In the genomic region with DNA sequence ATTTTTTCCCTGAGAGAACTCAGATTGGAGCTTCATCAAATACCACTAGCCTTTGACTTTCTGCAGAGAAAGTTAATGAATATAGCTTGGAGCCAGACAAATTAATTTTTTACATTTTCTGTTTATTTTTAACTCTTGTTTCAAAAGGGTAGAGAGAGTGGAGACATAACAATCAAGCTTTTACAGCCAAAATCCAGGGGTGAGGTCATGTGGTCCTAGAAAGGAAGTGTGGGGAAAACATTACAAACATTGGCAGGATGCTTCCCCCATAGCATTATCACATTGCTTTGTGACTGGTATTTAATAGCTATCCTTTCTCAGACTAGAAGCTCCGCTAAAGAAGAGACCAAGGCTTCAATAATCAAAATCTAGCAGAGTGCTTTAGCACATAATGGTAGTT, we compare ENCODE assay signal across 31 cellular contexts. TPM values are rescaled to one million over a fixed set of nuclear protein-coding genes. Genes with fewer than 3 reads are reported as not detected.
DNase-seq lines count a peak whose midpoint lies in the region; ATAC-seq, FAIRE-seq and TF ChIP-seq lines count a peak whose summit lies in the region.
"Had no signal": no experiment of that assay in that cellular context is flagged by ENCODE, and none has a peak within 500 bp of the region (broad histone marks: within the 10 kb centered on the region; RNA-seq: fewer than 3 reads in every experiment).

No MANE protein-coding gene starts in this region.

- no peaks in the 10 kb centered on the region for H3K27me3 Mint-ChIP-seq in nephron (ENCODE audit: low read depth)
- H3K27me3 Mint-ChIP-seq in activated T-helper 2 cell treated with anti-CD3 and anti-CD28 coated beads, Interferon-gamma antibody, Interleukin-2, Interleukin-4, amounts not matched to agents 10 μg/mL and 5 μg/mL and 100 μg/mL, durations not matched to agents 14 hours and 24 hours and 36 hours (ENCODE audit: low read depth), result no peaks in the 10 kb centered on the region
- H3K27me3 Mint-ChIP-seq: activated CD4-positive, alpha-beta memory T cell treated with anti-CD3 and anti-CD28 coated beads for 36 hours had no signal

- DNase-seq in endothelial cell of umbilical vein (ENCODE audit: low read depth, low spot score) (peak; percentile 49), left cardiac atrium (no peak)
- DNase-seq in activated T-helper 2 cell treated with anti-CD3 and anti-CD28 coated beads, Interferon-gamma antibody, Interleukin-2, Interleukin-4, amounts not matched to agents 10 μg/mL and 5 μg/mL and 100 μg/mL, durations not matched to agents 14 hours and 24 hours and 36 hours (ENCODE audit: low spot score), result no peak
- DNase-seq: activated CD4-positive, alpha-beta memory T cell treated with anti-CD3 and anti-CD28 coated beads for 36 hours; activated CD4-positive, CD25-positive, alpha-beta regulatory T cell treated with anti-CD3 and anti-CD28 coated beads, Interleukin-2, amount 50 U/mL, for 72 hours; activated CD8-positive, alpha-beta memory T cell treated with anti-CD3 and anti-CD28 coated beads, Interleukin-2, amount 50 U/mL, for 4 hours; activated naive CD4-positive, alpha-beta T cell treated with anti-CD3 and anti-CD28 coated beads, Interleukin-2, amount 50 U/mL, for 16 hours; amniotic stem cell; effector CD4-positive, alpha-beta T cell; heart right ventricle; naive thymus-derived CD4-positive, alpha-beta T cell; NCI-H1092 treated with DMSO at 0.1 percent for 48 hours; NCI-H2029; NCI-H446; NCI-H82; occipital lobe; stimulated activated naive CD8-positive, alpha-beta T cell treated with anti-CD3 and anti-CD28 coated beads, Interleukin-15, Interleukin-2, amounts not matched to agents 100 U/mL and 50 U/mL, for 24 hours; testis had no signal

- peaks cover 6% of the 10 kb centered on the region for H3K4me1 ChIP-seq in endothelial cell of umbilical vein (ENCODE audit: control insufficient read depth, extremely low read depth, insufficient read depth, low read length)

- H3K27ac ChIP-seq in endothelial cell of umbilical vein (ENCODE audit: insufficient read depth, low read depth, low read length), result no peak overlapping the region
- H3K27ac ChIP-seq: epithelial cell of prostate, SK-N-MC, testis had no signal

- intact Hi-C loops in endothelial cell of umbilical vein (cut with micrococcal nuclease), result no loop called here
- intact Hi-C loops in activated T-helper 2 cell treated with anti-CD3 and anti-CD28 coated beads, Interferon-gamma antibody, Interleukin-2, Interleukin-4, amounts not matched to agents 10 μg/mL and 5 μg/mL and 100 μg/mL, durations not matched to agents 14 hours and 24 hours and 36 hours (cut with micrococcal nuclease), result no loop called here
- intact Hi-C loops in left cardiac atrium (cut with DNase I), result no loop called here

- no peaks in the 10 kb centered on the region for H3K79me2 ChIP-seq in endothelial cell of umbilical vein (ENCODE audit: control insufficient read depth, insufficient read depth, low read length)

- no peaks in the 10 kb centered on the region for H3K9me3 ChIP-seq in endothelial cell of umbilical vein (replicated peaks; ENCODE audit: control insufficient read depth, insufficient read depth, low read length)
- H3K9me3 ChIP-seq: testis had no signal

- POLR2A ChIA-PET in endothelial cell of umbilical vein (lab: Charles Lee), result interaction anchor here (0.9 kb wide), 1 partner anchor 48 kb away, joined by 3 read pairs; no protein-coding TSS in a partner anchor

- H4K20me1 ChIP-seq in endothelial cell of umbilical vein (replicated peaks; ENCODE audit: control insufficient read depth, extremely low read depth, insufficient read depth, low read length), result no peaks in the 10 kb centered on the region

- H3K27ac Mint-ChIP-seq in nephron, result peak overlapping the region; percentile 86 to 91 (median 91)
- no peak overlapping the region for H3K27ac Mint-ChIP-seq in activated T-helper 2 cell treated with anti-CD3 and anti-CD28 coated beads, Interferon-gamma antibody, Interleukin-2, Interleukin-4, amounts not matched to agents 10 μg/mL and 5 μg/mL and 100 μg/mL, durations not matched to agents 14 hours and 24 hours and 36 hours
- H3K27ac Mint-ChIP-seq: activated CD4-positive, alpha-beta memory T cell treated with anti-CD3 and anti-CD28 coated beads for 36 hours; activated T-helper 1 cell treated with anti-CD3 and anti-CD28 coated beads, Interleukin-12 subunit alpha, Interleukin-12 subunit beta, Interleukin-2, Interleukin-4 antibody, amounts not matched to agents 30 ng/mL and 10 ng/mL and 1 ng/mL, durations not matched to agents 14 hours and 24 hours and 36 hours; CD14-positive monocyte; memory B cell; naive thymus-derived CD4-positive, alpha-beta T cell had no signal

- TF ChIP-seq POLR2A in endothelial cell of umbilical vein (IDR thresholded peaks at IDR 0.05; ENCODE audit: low read depth, low read length), result no peak

- BruUV-seq in endothelial cell of umbilical vein (replicated peaks; lab: Mats Ljungman, UMichigan), result no TSS peak

- ATAC-seq in GM18511 (IDR thresholded peaks at IDR 0.05; ENCODE audit: unreplicated experiment) (peak; percentile 45), HG03378 (IDR thresholded peaks at IDR 0.05; ENCODE audit: unreplicated experiment) (peak; percentile 47), GM21737 (IDR thresholded peaks at IDR 0.05; ENCODE audit: unreplicated experiment) (no peak), HG02884 (IDR thresholded peaks at IDR 0.05; ENCODE audit: unreplicated experiment) (no peak), left cardiac atrium (no peak)
- ATAC-seq: HCT116; naive thymus-derived CD4-positive, alpha-beta T cell; stimulated activated naive CD8-positive, alpha-beta T cell treated with anti-CD3 and anti-CD28 coated beads, Interleukin-15, Interleukin-2, amounts not matched to agents 100 U/mL and 50 U/mL, for 24 hours had no signal

- peak overlapping the region; percentile 44 for H3K4me2 ChIP-seq in endothelial cell of umbilical vein (ENCODE audit: insufficient read depth, low read length)

- no peaks in the 10 kb centered on the region for H3K36me3 ChIP-seq in endothelial cell of umbilical vein (ENCODE audit: control insufficient read depth in 2 of 2, extremely low read depth in 1 of 2, insufficient read depth in 2 of 2, low read length in 2 of 2)
- H3K36me3 ChIP-seq: heart right ventricle had no signal

- peaks cover 48% of the 10 kb centered on the region for H3K36me3 Mint-ChIP-seq in nephron (ENCODE audit: low read depth)
- no peaks in the 10 kb centered on the region for H3K36me3 Mint-ChIP-seq in activated T-helper 2 cell treated with anti-CD3 and anti-CD28 coated beads, Interferon-gamma antibody, Interleukin-2, Interleukin-4, amounts not matched to agents 10 μg/mL and 5 μg/mL and 100 μg/mL, durations not matched to agents 14 hours and 24 hours and 36 hours (ENCODE audit: low read depth)
- H3K36me3 Mint-ChIP-seq: activated CD4-positive, alpha-beta memory T cell treated with anti-CD3 and anti-CD28 coated beads for 36 hours; CD14-positive monocyte; memory B cell had no signal

- dilution Hi-C loops in endothelial cell of umbilical vein (cut with MboI; ENCODE audit: extremely low pct_ligation_motif_present, low sequenced_read_pairs), result no loop called here

- peak overlapping the region; percentile 59 for H2AFZ ChIP-seq in endothelial cell of umbilical vein (ENCODE audit: low read depth, low read length)

- peak; percentile 47 for FAIRE-seq in endothelial cell of umbilical vein (lab: Jason Lieb, UNC)
- FAIRE-seq: GM12891, urothelium cell line had no signal

- TF ChIP-seq CTCF in endothelial cell of umbilical vein (IDR thresholded peaks at IDR 0.05; ENCODE audit: extremely low read depth in 1 of 2, insufficient read depth in 1 of 2, low read depth in 1 of 2, low read length in 2 of 2) (no peak), nephron (IDR thresholded peaks at IDR 0.05; ENCODE audit: unreplicated experiment in 3 of 3) (no peak)

- no peaks in the 10 kb centered on the region for H3K9me1 ChIP-seq in endothelial cell of umbilical vein (replicated peaks; ENCODE audit: control insufficient read depth, extremely low read depth, insufficient read depth, low read length)

- no peaks in the 10 kb centered on the region for H3K27me3 ChIP-seq in endothelial cell of umbilical vein (ENCODE audit: control insufficient read depth in 2 of 2, insufficient read depth in 2 of 2, low read length in 2 of 2)
- H3K27me3 ChIP-seq: heart right ventricle, testis had no signal

- peaks cover 42% of the 10 kb centered on the region for H3K4me1 Mint-ChIP-seq in nephron
- H3K4me1 Mint-ChIP-seq in activated T-helper 2 cell treated with anti-CD3 and anti-CD28 coated beads, Interferon-gamma antibody, Interleukin-2, Interleukin-4, amounts not matched to agents 10 μg/mL and 5 μg/mL and 100 μg/mL, durations not matched to agents 14 hours and 24 hours and 36 hours (ENCODE audit: low read depth), result no peaks in the 10 kb centered on the region
- H3K4me1 Mint-ChIP-seq: CD14-positive monocyte; memory B cell; naive thymus-derived CD4-positive, alpha-beta T cell had no signal

- CTCF ChIA-PET in endothelial cell of umbilical vein (lab: Charles Lee), result interaction anchor here (0.7 to 1.8 kb wide), 9 partner anchors 10 to 231 kb away, joined by 3 to 8 read pairs (median 4); a partner anchor contains a TSS

- H3K4me3 Mint-ChIP-seq in nephron, result peak overlapping the region in 2 of 3 experiments; percentile 19 to 38
- H3K4me3 Mint-ChIP-seq in activated T-helper 2 cell treated with anti-CD3 and anti-CD28 coated beads, Interferon-gamma antibody, Interleukin-2, Interleukin-4, amounts not matched to agents 10 μg/mL and 5 μg/mL and 100 μg/mL, durations not matched to agents 14 hours and 24 hours and 36 hours (ENCODE audit: low read depth), result no peak overlapping the region
- H3K4me3 Mint-ChIP-seq: activated CD4-positive, alpha-beta memory T cell treated with anti-CD3 and anti-CD28 coated beads for 36 hours; activated T-helper 1 cell treated with anti-CD3 and anti-CD28 coated beads, Interleukin-12 subunit alpha, Interleukin-12 subunit beta, Interleukin-2, Interleukin-4 antibody, amounts not matched to agents 30 ng/mL and 10 ng/mL and 1 ng/mL, durations not matched to agents 14 hours and 24 hours and 36 hours; CD14-positive monocyte; memory B cell; naive thymus-derived CD4-positive, alpha-beta T cell had no signal

- no peak overlapping the region for H3K9ac ChIP-seq in endothelial cell of umbilical vein (replicated peaks; ENCODE audit: extremely low read depth, insufficient read depth, low read length)

- H3K9me3 Mint-ChIP-seq in nephron, result peaks cover 38% of the 10 kb centered on the region
- H3K9me3 Mint-ChIP-seq in activated T-helper 2 cell treated with anti-CD3 and anti-CD28 coated beads, Interferon-gamma antibody, Interleukin-2, Interleukin-4, amounts not matched to agents 10 μg/mL and 5 μg/mL and 100 μg/mL, durations not matched to agents 14 hours and 24 hours and 36 hours, result peaks cover 6% of the 10 kb centered on the region
- H3K9me3 Mint-ChIP-seq: activated T-helper 1 cell treated with anti-CD3 and anti-CD28 coated beads, Interleukin-12 subunit alpha, Interleukin-12 subunit beta, Interleukin-2, Interleukin-4 antibody, amounts not matched to agents 30 ng/mL and 10 ng/mL and 1 ng/mL, durations not matched to agents 14 hours and 24 hours and 36 hours had no signal

- no peak overlapping the region for H3K4me3 ChIP-seq in endothelial cell of umbilical vein (replicated peaks in 1 of 3; ENCODE audit: insufficient read depth in 1 of 3, low read depth in 1 of 3, low read length in 3 of 3)
- H3K4me3 ChIP-seq: heart right ventricle, SK-N-MC, testis had no signal

RNA-seq across cellular contexts. Expression of a gene that starts 46.4 kb away (rescaled TPM):
- total RNA-seq in endothelial cell of umbilical vein, result 72.0 and 104 TPM in 2 replicates
- polyA plus RNA-seq in endothelial cell of umbilical vein, result 22.4 and 25.1 TPM in 2 replicates
- polyA plus RNA-seq in endothelial cell of umbilical vein (2011; cell fraction: cytosol; rRNA removed), result 14.1 and 16.0 TPM in 2 replicates
- polyA plus RNA-seq in endothelial cell of umbilical vein (2011; cell fraction: nucleus; rRNA removed), result 135 and 139 TPM in 2 replicates
- 33.8 and 56.8 TPM in 2 replicates for polyA plus RNA-seq in endothelial cell of umbilical vein (2012)
- 130 and 132 TPM in 2 replicates for polyA minus RNA-seq in endothelial cell of umbilical vein
- polyA minus RNA-seq in endothelial cell of umbilical vein (2011; cell fraction: cytosol; rRNA and poly(A)+ RNA removed), result 29.8 TPM
- polyA minus RNA-seq in endothelial cell of umbilical vein (2011; cell fraction: nucleus; rRNA and poly(A)+ RNA removed), result 305 and 404 TPM in 2 replicates
- 0.80 and 0.94 TPM in 2 replicates for total RNA-seq in activated T-helper 2 cell treated with anti-CD3 and anti-CD28 coated beads, Interferon-gamma antibody, Interleukin-2, Interleukin-4, amounts not matched to agents 10 μg/mL and 5 μg/mL and 100 μg/mL, durations not matched to agents 14 hours and 24 hours and 36 hours
- 10 to 100 TPM; 29.0 to 31.2 TPM for total RNA-seq in left cardiac atrium

Comparison
In these comparisons a context has a peak if more than half of its experiments do, and no peak if none do; other contexts are left out.
1. ATAC-seq: peak in GM18511 (single experiment) and HG03378 (single experiment); none in GM21737 (single experiment), HG02884 (single experiment) and left cardiac atrium (0 of 2).
2. RNA of a gene that starts 46.4 kb away (total RNA-seq): 72.0 to 104 TPM in endothelial cell of umbilical vein and 29.0 to 31.2 TPM in left cardiac atrium; 0.80 to 0.94 TPM in activated T-helper 2 cell treated with anti-CD3 and anti-CD28 coated beads, Interferon-gamma antibody, Interleukin-2, Interleukin-4, amounts not matched to agents 10 μg/mL and 5 μg/mL and 100 μg/mL, durations not matched to agents 14 hours and 24 hours and 36 hours; every median in the first group is over 10 times any median in the second.